Comparison of ENCODE assay signal across 14 cellular contexts in genomic region chr3:126030455-126030854, GRCh38. TPM values are rescaled to one million over a fixed set of nuclear protein-coding genes. Genes with fewer than 3 reads are reported as not detected.
DNase-seq lines count a peak whose midpoint lies in the region; ATAC-seq and TF ChIP-seq lines count a peak whose summit lies in the region.
"Had no signal": no experiment of that assay in that cellular context is flagged by ENCODE, and none has a peak within 500 bp of the region (broad histone marks: within the 10 kb centered on the region; RNA-seq: fewer than 3 reads in every experiment).

No MANE protein-coding gene starts in this region.

- DNase-seq in activated CD8-positive, alpha-beta T cell treated with anti-CD3 and anti-CD28 coated beads, Interleukin-2, amount 10 ng/mL, durations not matched to agents 7 days and 5 days, result peak; percentile 5
- DNase-seq in activated CD8-positive, alpha-beta T cell treated with anti-CD3 and anti-CD28 coated beads for 36 hours, result no peak
- DNase-seq in NCI-H524 treated with DMSO at 0.1 percent for 48 hours (lab: John Stamatoyannopoulos, UW) (peak; percentile 19), posterior vena cava (ENCODE audit: low spot score) (peak; percentile 3), GM10248 (ENCODE audit: extremely low spot score) (no peak), GM20000 (ENCODE audit: low spot score) (no peak)
- DNase-seq: Caco-2; CD4-positive, CD25-positive, alpha-beta regulatory T cell; DMS153; DND-41; GOT3 had no signal

- TF ChIP-seq CTCF in activated CD8-positive, alpha-beta T cell treated with anti-CD3 and anti-CD28 coated beads for 36 hours (IDR thresholded peaks at IDR 0.05), result no peak
- no peak for TF ChIP-seq CTCF in GM10248 (IDR thresholded peaks at IDR 0.05; ENCODE audit: control extremely low read depth, extremely low read depth, low read depth, missing control alignments)
- TF ChIP-seq CTCF in GM20000 (IDR thresholded peaks at IDR 0.05; ENCODE audit: extremely low read depth, missing control alignments), result no peak

- POLR2A ChIA-PET in activated CD8-positive, alpha-beta T cell treated with anti-CD3 and anti-CD28 coated beads, Interleukin-2, amount 10 ng/mL, durations not matched to agents 7 days and 5 days (lab: Charles Lee), result no interaction called here
- POLR2A ChIA-PET in activated CD8-positive, alpha-beta T cell treated with anti-CD3 and anti-CD28 coated beads for 36 hours (lab: Charles Lee), result no interaction called here
- POLR2A ChIA-PET in GM10248 (lab: Yijun Ruan, JAX), result no interaction called here

- no peak overlapping the region for H3K27ac Mint-ChIP-seq in activated CD8-positive, alpha-beta T cell treated with anti-CD3 and anti-CD28 coated beads, Interleukin-2, amount 10 ng/mL, durations not matched to agents 7 days and 5 days
- no peak overlapping the region for H3K27ac Mint-ChIP-seq in activated CD8-positive, alpha-beta T cell treated with anti-CD3 and anti-CD28 coated beads for 36 hours
- H3K27ac Mint-ChIP-seq: B cell; CD4-positive, CD25-positive, alpha-beta regulatory T cell; CD8-positive, alpha-beta T cell had no signal

- peaks cover 10% of the 10 kb centered on the region for H3K9me3 Mint-ChIP-seq in activated CD8-positive, alpha-beta T cell treated with anti-CD3 and anti-CD28 coated beads, Interleukin-2, amount 10 ng/mL, durations not matched to agents 7 days and 5 days (ENCODE audit: insufficient read depth)
- peaks cover 15% of the 10 kb centered on the region for H3K9me3 Mint-ChIP-seq in activated CD8-positive, alpha-beta T cell treated with anti-CD3 and anti-CD28 coated beads for 36 hours

- ATAC-seq in activated CD8-positive, alpha-beta T cell treated with anti-CD3 and anti-CD28 coated beads, Interleukin-2, amount 10 ng/mL, durations not matched to agents 7 days and 5 days, result no peak
- no peak for ATAC-seq in activated CD8-positive, alpha-beta T cell treated with anti-CD3 and anti-CD28 coated beads for 36 hours
- ATAC-seq: CD8-positive, alpha-beta T cell; GM12878 had no signal

- CTCF ChIA-PET in activated CD8-positive, alpha-beta T cell treated with anti-CD3 and anti-CD28 coated beads, Interleukin-2, amount 10 ng/mL, durations not matched to agents 7 days and 5 days (lab: Charles Lee), result no interaction called here
- CTCF ChIA-PET in activated CD8-positive, alpha-beta T cell treated with anti-CD3 and anti-CD28 coated beads for 36 hours (lab: Charles Lee), result no interaction called here
- CTCF ChIA-PET in GM10248 (lab: Yijun Ruan, JAX), result interaction anchor here (0.9 to 1.5 kb wide), 3 partner anchors 11 to 58 kb away, joined by 3 read pairs; no protein-coding TSS in a partner anchor

- H3K36me3 Mint-ChIP-seq in activated CD8-positive, alpha-beta T cell treated with anti-CD3 and anti-CD28 coated beads, Interleukin-2, amount 10 ng/mL, durations not matched to agents 7 days and 5 days (ENCODE audit: low read depth), result peaks cover 22% of the 10 kb centered on the region
- H3K36me3 Mint-ChIP-seq in activated CD8-positive, alpha-beta T cell treated with anti-CD3 and anti-CD28 coated beads for 36 hours (ENCODE audit: low read depth), result peaks cover 52% of the 10 kb centered on the region

- intact Hi-C loops in activated CD8-positive, alpha-beta T cell treated with anti-CD3 and anti-CD28 coated beads for 36 hours (cut with micrococcal nuclease), result no loop called here
- intact Hi-C loops in posterior vena cava (cut with DNase I), result no loop called here

- peaks cover 16% of the 10 kb centered on the region for H3K4me1 Mint-ChIP-seq in activated CD8-positive, alpha-beta T cell treated with anti-CD3 and anti-CD28 coated beads, Interleukin-2, amount 10 ng/mL, durations not matched to agents 7 days and 5 days (ENCODE audit: low read depth)
- peaks cover 7% of the 10 kb centered on the region for H3K4me1 Mint-ChIP-seq in activated CD8-positive, alpha-beta T cell treated with anti-CD3 and anti-CD28 coated beads for 36 hours (ENCODE audit: low read depth)

- no peak overlapping the region for H3K4me3 Mint-ChIP-seq in activated CD8-positive, alpha-beta T cell treated with anti-CD3 and anti-CD28 coated beads, Interleukin-2, amount 10 ng/mL, durations not matched to agents 7 days and 5 days
- no peak overlapping the region for H3K4me3 Mint-ChIP-seq in activated CD8-positive, alpha-beta T cell treated with anti-CD3 and anti-CD28 coated beads for 36 hours
- H3K4me3 Mint-ChIP-seq: B cell; CD4-positive, CD25-positive, alpha-beta regulatory T cell; CD8-positive, alpha-beta T cell had no signal

- no peaks in the 10 kb centered on the region for H3K27me3 Mint-ChIP-seq in activated CD8-positive, alpha-beta T cell treated with anti-CD3 and anti-CD28 coated beads, Interleukin-2, amount 10 ng/mL, durations not matched to agents 7 days and 5 days (ENCODE audit: low read depth)
- H3K27me3 Mint-ChIP-seq in activated CD8-positive, alpha-beta T cell treated with anti-CD3 and anti-CD28 coated beads for 36 hours, result no peaks in the 10 kb centered on the region
- H3K27me3 Mint-ChIP-seq: B cell; CD4-positive, CD25-positive, alpha-beta regulatory T cell had no signal

RNA-seq across cellular contexts. Expression of gene SLC41A3, which starts 53.5 kb away (rescaled TPM):
- total RNA-seq in activated CD8-positive, alpha-beta T cell treated with anti-CD3 and anti-CD28 coated beads, Interleukin-2, amount 10 ng/mL, durations not matched to agents 7 days and 5 days, result 10 to 100 TPM; 22.0 to 26.5 TPM
- total RNA-seq in activated CD8-positive, alpha-beta T cell treated with anti-CD3 and anti-CD28 coated beads for 36 hours, result 10 to 100 TPM; 19.1 to 23.4 TPM
- total RNA-seq in posterior vena cava, result 10 to 100 TPM; 44.7 to 49.0 TPM

Comparison
In these comparisons a context has a peak if more than half of its experiments do, and no peak if none do; other contexts are left out.
1. DNase-seq: peak in activated CD8-positive, alpha-beta T cell treated with anti-CD3 and anti-CD28 coated beads, Interleukin-2, amount 10 ng/mL, durations not matched to agents 7 days and 5 days (single experiment), NCI-H524 treated with DMSO at 0.1 percent for 48 hours (single experiment) and posterior vena cava (single experiment); none in activated CD8-positive, alpha-beta T cell treated with anti-CD3 and anti-CD28 coated beads for 36 hours (single experiment), GM10248 (single experiment) and GM20000 (single experiment).